Comparison of ENCODE assay signal across 8 cellular contexts in genomic region chr5:141651728-141652105, GRCh38. TPM values are rescaled to one million over a fixed set of nuclear protein-coding genes. Genes with fewer than 3 reads are reported as not detected.
DNase-seq lines count a peak whose midpoint lies in the region; ATAC-seq, FAIRE-seq and TF ChIP-seq lines count a peak whose summit lies in the region.

No MANE protein-coding gene starts in this region.

- no peak for DNase-seq in HFF-Myc (ENCODE audit: extremely low read depth, low read depth)
- DNase-seq in activated T-helper 2 cell treated with anti-CD3 and anti-CD28 coated beads, Interferon-gamma antibody, Interleukin-2, Interleukin-4, amounts not matched to agents 10 μg/mL and 5 μg/mL and 100 μg/mL, durations not matched to agents 14 hours and 24 hours and 36 hours (ENCODE audit: low spot score), result no peak
- DNase-seq in small intestine, result no peak
- no peak for DNase-seq in putamen (ENCODE audit: low spot score)
- DNase-seq in GM12891 (ENCODE audit: insufficient read length, low spot score), result no peak

- peaks cover 8% of the 10 kb centered on the region for H3K36me3 Mint-ChIP-seq in activated T-helper 2 cell treated with anti-CD3 and anti-CD28 coated beads, Interferon-gamma antibody, Interleukin-2, Interleukin-4, amounts not matched to agents 10 μg/mL and 5 μg/mL and 100 μg/mL, durations not matched to agents 14 hours and 24 hours and 36 hours (ENCODE audit: low read depth)

- H3K36me3 ChIP-seq in small intestine (ENCODE audit: control insufficient read depth in 2 of 2, insufficient read depth in 2 of 2, low read length in 2 of 2), result peaks cover 0 to 4% of the 10 kb centered on the region in 2 donors

- ATAC-seq in HG03039 (IDR thresholded peaks at IDR 0.05; ENCODE audit: unreplicated experiment) (no peak), HG03571 (IDR thresholded peaks at IDR 0.05; ENCODE audit: unreplicated experiment) (no peak)

- peak overlapping the region; percentile 63 for H3K4me3 ChIP-seq in HFF-Myc (replicated peaks; ENCODE audit: low read depth, low read length)
- H3K4me3 ChIP-seq in iPS-11a (ENCODE audit: low read depth, low read length), result peak overlapping the region; percentile 18
- H3K4me3 ChIP-seq in small intestine (ENCODE audit: low read depth in 1 of 2, low read length in 2 of 2), result peak overlapping the region; percentile 58 to 60

- TF ChIP-seq POLR2A in GM12891 (IDR thresholded peaks at IDR 0.05; ENCODE audit: low read depth, low read length), result no peak

- peak overlapping the region in 1 of 2 donors; percentile 50 for H3K27ac ChIP-seq in small intestine (ENCODE audit: low read depth in 1 of 2, low read length in 1 of 2)

- H3K4me1 Mint-ChIP-seq in activated T-helper 2 cell treated with anti-CD3 and anti-CD28 coated beads, Interferon-gamma antibody, Interleukin-2, Interleukin-4, amounts not matched to agents 10 μg/mL and 5 μg/mL and 100 μg/mL, durations not matched to agents 14 hours and 24 hours and 36 hours (ENCODE audit: low read depth), result peaks cover 11% of the 10 kb centered on the region

- no peaks in the 10 kb centered on the region for H3K27me3 Mint-ChIP-seq in activated T-helper 2 cell treated with anti-CD3 and anti-CD28 coated beads, Interferon-gamma antibody, Interleukin-2, Interleukin-4, amounts not matched to agents 10 μg/mL and 5 μg/mL and 100 μg/mL, durations not matched to agents 14 hours and 24 hours and 36 hours (ENCODE audit: low read depth)

- TF ChIP-seq CTCF in HFF-Myc (IDR thresholded peaks at IDR 0.05; ENCODE audit: low read depth, low read length, missing control alignments), result no peak

- no peaks in the 10 kb centered on the region for H3K9me3 ChIP-seq in small intestine (ENCODE audit: control insufficient read depth, low read depth)

- intact Hi-C loops in activated T-helper 2 cell treated with anti-CD3 and anti-CD28 coated beads, Interferon-gamma antibody, Interleukin-2, Interleukin-4, amounts not matched to agents 10 μg/mL and 5 μg/mL and 100 μg/mL, durations not matched to agents 14 hours and 24 hours and 36 hours (cut with micrococcal nuclease), result loop anchor here (1.0 kb wide), 1 partner anchor 15 kb away; the partner anchor contains the start of genes HDAC3 and RELL2

- peak overlapping the region; percentile 98 for H3K4me3 Mint-ChIP-seq in activated T-helper 2 cell treated with anti-CD3 and anti-CD28 coated beads, Interferon-gamma antibody, Interleukin-2, Interleukin-4, amounts not matched to agents 10 μg/mL and 5 μg/mL and 100 μg/mL, durations not matched to agents 14 hours and 24 hours and 36 hours (ENCODE audit: low read depth)

- H3K27ac Mint-ChIP-seq in activated T-helper 2 cell treated with anti-CD3 and anti-CD28 coated beads, Interferon-gamma antibody, Interleukin-2, Interleukin-4, amounts not matched to agents 10 μg/mL and 5 μg/mL and 100 μg/mL, durations not matched to agents 14 hours and 24 hours and 36 hours, result peak overlapping the region; percentile 42

- 55 to 70% (median 60%) methylated on average over 9 of the region's 9 CpGs for WGBS in small intestine, 3 donors

- peaks cover 0 to 3% of the 10 kb centered on the region in 2 donors for H3K4me1 ChIP-seq in small intestine (ENCODE audit: control insufficient read depth in 2 of 2, insufficient read depth in 1 of 2, low read depth in 1 of 2, low read length in 1 of 2)

- no peaks in the 10 kb centered on the region for H3K9me3 Mint-ChIP-seq in activated T-helper 2 cell treated with anti-CD3 and anti-CD28 coated beads, Interferon-gamma antibody, Interleukin-2, Interleukin-4, amounts not matched to agents 10 μg/mL and 5 μg/mL and 100 μg/mL, durations not matched to agents 14 hours and 24 hours and 36 hours

- no peak for FAIRE-seq in small intestine (lab: Jason Lieb, UNC)
- no peak for FAIRE-seq in GM12891 (lab: Jason Lieb, UNC)

- no peaks in the 10 kb centered on the region for H3K27me3 ChIP-seq in small intestine (ENCODE audit: control insufficient read depth in 2 of 2, insufficient read depth in 2 of 2, low read length in 2 of 2)

TF ChIP-seq in GM12891, 5 proteins besides CTCF, POLR2A, EP300 and RAD21:
- TF ChIP-seq POU2F2 (IDR thresholded peaks at IDR 0.05; ENCODE audit: low read depth, low read length) (no peak), SPI1 (IDR thresholded peaks at IDR 0.05; ENCODE audit: low read depth, low read length) (no peak), POLR2AphosphoS5 (IDR thresholded peaks at IDR 0.05; ENCODE audit: low read depth, low read length) (no peak), TAF1 (IDR thresholded peaks at IDR 0.05; ENCODE audit: low read depth, low read length) (no peak), PAX5 (IDR thresholded peaks at IDR 0.05; ENCODE audit: insufficient read depth, low read length, severe bottlenecking) (no peak)

RNA-seq across cellular contexts. Expression of gene FCHSD1, which starts 0.5 kb away (rescaled TPM):
- 37.4 and 42.8 TPM in 2 replicates for total RNA-seq in activated T-helper 2 cell treated with anti-CD3 and anti-CD28 coated beads, Interferon-gamma antibody, Interleukin-2, Interleukin-4, amounts not matched to agents 10 μg/mL and 5 μg/mL and 100 μg/mL, durations not matched to agents 14 hours and 24 hours and 36 hours
- 10 to 100 TPM in 2 of 3 donors, 1 to 10 TPM in 1; 8.3 to 14.8 (median 12.4) TPM for polyA plus RNA-seq in small intestine
- 17.5 TPM for polyA plus RNA-seq in GM12891 (2012; ENCODE audit: low read depth, missing spikeins)

RNA-seq across cellular contexts. Expression of gene RELL2, which starts 14.9 kb away (rescaled TPM):
- total RNA-seq in activated T-helper 2 cell treated with anti-CD3 and anti-CD28 coated beads, Interferon-gamma antibody, Interleukin-2, Interleukin-4, amounts not matched to agents 10 μg/mL and 5 μg/mL and 100 μg/mL, durations not matched to agents 14 hours and 24 hours and 36 hours, result 15.9 and 16.1 TPM in 2 replicates
- polyA plus RNA-seq in small intestine, result 1 to 10 TPM; 3.4 to 5.4 (median 4.3) TPM
- 3.8 TPM for polyA plus RNA-seq in GM12891 (2012; ENCODE audit: low read depth, missing spikeins)

RNA-seq across cellular contexts. Expression of gene HDAC3, which starts 15.1 kb away (rescaled TPM):
- 92.4 and 95.2 TPM in 2 replicates for total RNA-seq in activated T-helper 2 cell treated with anti-CD3 and anti-CD28 coated beads, Interferon-gamma antibody, Interleukin-2, Interleukin-4, amounts not matched to agents 10 μg/mL and 5 μg/mL and 100 μg/mL, durations not matched to agents 14 hours and 24 hours and 36 hours
- 10 to 100 TPM; 39.0 to 56.2 (median 42.9) TPM for polyA plus RNA-seq in small intestine
- polyA plus RNA-seq in GM12891 (2012; ENCODE audit: low read depth, missing spikeins), result 69.9 TPM

RNA-seq across cellular contexts. Expression of gene ARAP3, which starts 30.3 kb away (rescaled TPM):
- total RNA-seq in activated T-helper 2 cell treated with anti-CD3 and anti-CD28 coated beads, Interferon-gamma antibody, Interleukin-2, Interleukin-4, amounts not matched to agents 10 μg/mL and 5 μg/mL and 100 μg/mL, durations not matched to agents 14 hours and 24 hours and 36 hours, result 9.9 and 10.5 TPM in 2 replicates
- 1 to 10 TPM in 2 of 3 donors, under 1 TPM in 1; 0.45 to 7.7 (median 1.6) TPM for polyA plus RNA-seq in small intestine
- not detected for polyA plus RNA-seq in GM12891 (2012; ENCODE audit: low read depth, missing spikeins)

RNA-seq across cellular contexts. Expression of gene DIAPH1, which starts 32.9 kb away (rescaled TPM):
- 228 and 234 TPM in 2 replicates for total RNA-seq in activated T-helper 2 cell treated with anti-CD3 and anti-CD28 coated beads, Interferon-gamma antibody, Interleukin-2, Interleukin-4, amounts not matched to agents 10 μg/mL and 5 μg/mL and 100 μg/mL, durations not matched to agents 14 hours and 24 hours and 36 hours
- polyA plus RNA-seq in small intestine, result 10 to 100 TPM; 58.4 to 97.3 (median 87.8) TPM
- 71.9 TPM for polyA plus RNA-seq in GM12891 (2012; ENCODE audit: low read depth, missing spikeins)
